8 cellular contexts compared by ENCODE assay signal in genomic region chr1:235971571-235972315, GRCh38.
DNase-seq lines count a peak whose midpoint lies in the region; FAIRE-seq lines count a peak whose summit lies in the region.

No MANE protein-coding gene starts in this region.

- H3K14ac ChIP-seq in neuronal stem cell (ENCODE audit: low read length): no peak overlapping the region

- H2AK5ac ChIP-seq in neuronal stem cell (ENCODE audit: low read depth, low read length): no peak overlapping the region

- peak overlapping the region; percentile 2 for H3K18ac ChIP-seq in neuronal stem cell (ENCODE audit: low read length)

- peaks cover 0 to 2% of the 10 kb centered on the region in 2 donors for H3K9me3 ChIP-seq in neuronal stem cell (replicated peaks in 1 of 2; ENCODE audit: control insufficient read depth in 2 of 2, insufficient read depth in 1 of 2, low read depth in 1 of 2, low read length in 2 of 2)
- H3K9me3 ChIP-seq in subcutaneous abdominal adipose tissue (ENCODE audit: control insufficient read depth in 5 of 5, low read length in 5 of 5): no peaks in the 10 kb centered on the region

- peak overlapping the region; percentile 50 for H3K4me2 ChIP-seq in neuronal stem cell (ENCODE audit: insufficient read depth, low read length, poor library complexity, severe bottlenecking)

- no peak overlapping the region for H3K4ac ChIP-seq in neuronal stem cell (ENCODE audit: low read length)

- DNase-seq in GM03348 (ENCODE audit: low spot score): peak; percentile 94
- peak; percentile 81 for DNase-seq in H7
- peak; percentile 92 for DNase-seq in M059J (ENCODE audit: low read depth)
- peak; percentile 98 for DNase-seq in SIG-M5 (lab: John Stamatoyannopoulos, UW)
- peak; percentile 89 for DNase-seq in activated naive CD4-positive, alpha-beta T cell treated with Interleukin-2 at 50 U/mL for 16 hours
- DNase-seq in frontal cortex (ENCODE audit: low spot score in 2 of 2): peak; percentile 45 to 71
- peak; percentile 87 for DNase-seq in neuronal stem cell (ENCODE audit: low spot score)

- H4K8ac ChIP-seq in neuronal stem cell (ENCODE audit: low read depth, low read length): no peak overlapping the region

- no peak overlapping the region for H2BK15ac ChIP-seq in neuronal stem cell (ENCODE audit: low read length)

- H2BK120ac ChIP-seq in neuronal stem cell (ENCODE audit: low read depth, low read length): no peak overlapping the region

- H3K4me3 ChIP-seq in H7 (ENCODE audit: insufficient read depth, low read depth, low read length) (peak overlapping the region; percentile 50), neuronal stem cell (ENCODE audit: low read length in 2 of 2) (peak overlapping the region in 1 of 2 donors; percentile 35), subcutaneous abdominal adipose tissue (ENCODE audit: low read depth in 1 of 5, low read length in 5 of 5) (peak overlapping the region; percentile 55 to 72 (median 70))

- no CpG with 5 or more reads among the region's 29 CpGs for WGBS in neuronal stem cell (ENCODE audit: extremely low coverage in 2 of 2, insufficient read length in 2 of 2, insufficient replicate concordance in 1 of 2), 2 donors

- peak overlapping the region; percentile 87 for H2AFZ ChIP-seq in neuronal stem cell (ENCODE audit: low read length)

- no peak overlapping the region for H2BK5ac ChIP-seq in neuronal stem cell (ENCODE audit: low read length)

- no peak overlapping the region for H4K91ac ChIP-seq in neuronal stem cell (ENCODE audit: low read depth, low read length, poor library complexity)

- no peaks in the 10 kb centered on the region for H3K36me3 ChIP-seq in H7 (replicated peaks; ENCODE audit: control insufficient read depth, insufficient read depth, low read length)
- peaks cover 3 to 5% of the 10 kb centered on the region in 2 donors for H3K36me3 ChIP-seq in neuronal stem cell (replicated peaks in 1 of 2; ENCODE audit: control insufficient read depth in 2 of 2, insufficient read depth in 2 of 2, low read length in 2 of 2)
- H3K36me3 ChIP-seq in subcutaneous abdominal adipose tissue (ENCODE audit: control insufficient read depth in 5 of 5, insufficient read depth in 5 of 5, low read length in 5 of 5): peaks cover 11 to 25% (median 16%) of the 10 kb centered on the region in 5 donors

- H3K4me1 ChIP-seq in neuronal stem cell (ENCODE audit: control insufficient read depth in 2 of 2, insufficient read depth in 1 of 2, low read depth in 1 of 2, low read length in 2 of 2): peaks cover 0 to 4% of the 10 kb centered on the region in 2 donors
- H3K4me1 ChIP-seq in subcutaneous abdominal adipose tissue (ENCODE audit: control insufficient read depth in 5 of 5, insufficient read depth in 5 of 5, low read length in 5 of 5): peaks cover 0 to 17% (median 15%) of the 10 kb centered on the region in 5 donors

- no peak for FAIRE-seq in frontal cortex (lab: Jason Lieb, UNC)

- H2BK12ac ChIP-seq in neuronal stem cell (ENCODE audit: low read length): no peak overlapping the region

- H3K9ac ChIP-seq in neuronal stem cell (ENCODE audit: low read depth, low read length, poor library complexity) (no peak overlapping the region), subcutaneous abdominal adipose tissue (ENCODE audit: low read length in 5 of 5) (peak overlapping the region; percentile 23 to 74 (median 42))

- H3K27ac ChIP-seq in neuronal stem cell (replicated peaks; ENCODE audit: low read length) (peak overlapping the region; percentile 24), subcutaneous abdominal adipose tissue (ENCODE audit: low read depth, low read length) (peak overlapping the region; percentile 91)

- H3K27me3 ChIP-seq in H7 (ENCODE audit: control insufficient read depth, insufficient read depth, low read length) (no peaks in the 10 kb centered on the region), neuronal stem cell (ENCODE audit: control insufficient read depth in 3 of 3, insufficient read depth in 3 of 3, low read depth in 1 of 3, low read length in 3 of 3) (no peaks in the 10 kb centered on the region), subcutaneous abdominal adipose tissue (ENCODE audit: control insufficient read depth in 5 of 5, insufficient read depth in 4 of 5, low read length in 5 of 5) (no peaks in the 10 kb centered on the region)

- no peaks in the 10 kb centered on the region for H3K79me1 ChIP-seq in neuronal stem cell (ENCODE audit: low read depth, low read length)

- no peak overlapping the region for H3K23ac ChIP-seq in neuronal stem cell (ENCODE audit: low read depth, low read length, poor library complexity)
